27 cellular contexts compared by ENCODE assay signal in the genomic region with DNA sequence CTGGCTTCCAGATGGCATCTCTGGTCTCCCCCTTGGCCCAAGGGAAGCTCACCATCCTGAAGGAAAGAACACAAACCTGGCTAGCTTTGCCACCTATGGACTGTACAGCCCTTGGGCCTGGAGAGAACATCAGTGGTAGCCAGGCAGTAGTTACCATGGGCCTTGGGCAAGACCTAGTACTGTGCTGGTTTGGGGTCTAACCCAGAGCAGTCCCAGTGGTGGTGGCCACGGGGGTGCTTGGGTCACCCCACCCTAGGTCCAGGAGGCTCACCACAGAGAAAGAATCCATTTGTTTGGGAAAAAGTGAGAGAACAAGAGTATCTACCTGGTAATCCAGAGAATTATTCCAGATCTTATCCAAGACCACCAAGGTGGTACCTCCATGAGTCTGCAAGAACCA.
DNase-seq lines count a peak whose midpoint lies in the region; ATAC-seq, FAIRE-seq and TF ChIP-seq lines count a peak whose summit lies in the region.
"Had no signal": no experiment of that assay in that cellular context is flagged by ENCODE, and none has a peak within 500 bp of the region (broad histone marks: within the 10 kb centered on the region; RNA-seq: fewer than 3 reads in every experiment).

No MANE protein-coding gene starts in this region.

- no peak for ATAC-seq in activated T-helper 17 cell treated with anti-CD3 and anti-CD28 coated beads, Interleukin-2, amount 50 U/mL, for 72 hours (replicated peaks)
- ATAC-seq: A549; CD8-positive, alpha-beta T cell had no signal

- no peak for TF ChIP-seq POLR2A in GM12892 (IDR thresholded peaks at IDR 0.05; ENCODE audit: low read depth, low read length)

- H3K27me3 Mint-ChIP-seq in activated T-helper 17 cell treated with anti-CD3 and anti-CD28 coated beads, Interleukin-2, amount 50 U/mL, for 72 hours: no peaks in the 10 kb centered on the region
- H3K27me3 Mint-ChIP-seq: B cell; CD4-positive, alpha-beta memory T cell; CD4-positive, alpha-beta T cell; CD4-positive, CD25-positive, alpha-beta regulatory T cell had no signal

- H3K36me3 Mint-ChIP-seq in activated T-helper 17 cell treated with anti-CD3 and anti-CD28 coated beads, Interleukin-2, amount 50 U/mL, for 72 hours (ENCODE audit: low read depth): no peaks in the 10 kb centered on the region
- H3K36me3 Mint-ChIP-seq: CD14-positive monocyte; CD4-positive, alpha-beta memory T cell; CD4-positive, CD25-positive, alpha-beta regulatory T cell; CD8-positive, alpha-beta T cell had no signal

- no peak overlapping the region for H3K27ac Mint-ChIP-seq in activated T-helper 17 cell treated with anti-CD3 and anti-CD28 coated beads, Interleukin-2, amount 50 U/mL, for 72 hours
- H3K27ac Mint-ChIP-seq: B cell; CD14-positive monocyte; CD4-positive, alpha-beta T cell; CD4-positive, CD25-positive, alpha-beta regulatory T cell; CD8-positive, alpha-beta T cell had no signal

- H3K4me3 Mint-ChIP-seq in activated T-helper 17 cell treated with anti-CD3 and anti-CD28 coated beads, Interleukin-2, amount 50 U/mL, for 72 hours: no peak overlapping the region
- H3K4me3 Mint-ChIP-seq: B cell; CD14-positive monocyte; CD4-positive, alpha-beta memory T cell; CD4-positive, alpha-beta T cell; CD4-positive, CD25-positive, alpha-beta regulatory T cell; CD8-positive, alpha-beta memory T cell; CD8-positive, alpha-beta T cell had no signal

- H3K9me3 Mint-ChIP-seq in activated T-helper 17 cell treated with anti-CD3 and anti-CD28 coated beads, Interleukin-2, amount 50 U/mL, for 72 hours: no peaks in the 10 kb centered on the region
- H3K9me3 Mint-ChIP-seq: CD4-positive, alpha-beta T cell had no signal

- H3K4me1 Mint-ChIP-seq in activated T-helper 17 cell treated with anti-CD3 and anti-CD28 coated beads, Interleukin-2, amount 50 U/mL, for 72 hours: no peaks in the 10 kb centered on the region
- H3K4me1 Mint-ChIP-seq: B cell; CD14-positive monocyte; CD8-positive, alpha-beta memory T cell had no signal

- FAIRE-seq in GM12892 (lab: Jason Lieb, UNC): peak; percentile 56
- FAIRE-seq: A204.1, A549, D721Med had no signal

- no peak for DNase-seq in GM12892 (ENCODE audit: insufficient read length)
- DNase-seq: 8988T; ACHN; AML-193; BE2C; C1 segment of cervical spinal cord; Caco-2; Calu3; CD4-positive, alpha-beta memory T cell; CD4-positive, alpha-beta T cell; CD4-positive, CD25-positive, alpha-beta regulatory T cell; CD8-positive, alpha-beta memory T cell; CD8-positive, alpha-beta T cell; COR-L47; DMS 273 treated with DMSO at 0.1 percent for 48 hours; DMS153; DMS53; DMS79; DMS79 treated with DMSO at 0.1 percent for 48 hours; DND-41; EL had no signal
